In the genomic region with DNA sequence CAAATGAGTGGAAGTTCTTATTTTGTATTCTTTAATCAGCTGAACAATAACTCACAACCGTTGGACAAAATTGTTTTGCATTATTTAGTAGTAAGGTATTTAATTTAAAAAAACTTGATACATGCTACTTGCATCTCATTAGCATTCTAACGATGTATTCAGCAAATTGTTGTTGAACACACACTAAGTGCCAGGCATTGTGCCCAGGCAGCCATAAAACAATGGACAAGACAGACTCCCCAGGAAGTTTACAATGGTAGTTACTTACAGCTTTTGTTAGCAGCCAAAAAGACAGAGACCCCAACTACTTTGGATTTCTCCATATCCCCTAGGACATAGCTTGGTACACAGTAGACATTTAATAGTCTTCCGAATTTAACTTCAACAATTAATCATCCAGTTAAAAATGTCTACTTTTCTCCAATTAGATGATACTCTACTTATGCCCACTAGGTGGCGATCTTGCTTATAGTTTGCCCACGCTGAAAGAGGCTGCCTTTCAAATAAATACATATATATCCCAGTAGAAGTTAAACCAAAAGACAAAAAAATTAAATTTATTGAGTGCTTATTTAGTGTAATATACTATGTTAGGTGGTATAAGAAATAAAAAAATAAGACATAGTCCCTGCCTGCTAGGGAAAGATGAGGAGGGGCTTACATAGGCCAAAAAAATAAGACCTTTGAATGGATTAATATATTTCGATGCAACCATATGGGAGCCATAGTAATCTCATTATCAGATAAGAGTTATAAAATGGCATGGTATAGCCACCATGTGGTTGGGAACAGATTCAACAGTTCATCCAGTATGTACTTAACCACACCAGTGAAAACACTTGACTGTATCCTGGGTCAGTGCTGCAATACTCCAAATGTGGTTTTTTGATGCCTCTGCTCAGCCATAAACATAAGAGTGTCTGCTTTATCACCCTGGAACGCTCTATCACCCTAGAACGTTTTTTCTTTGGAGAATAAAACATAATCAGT, we compare ENCODE assay signal across 8 cellular contexts. TPM values are rescaled to one million over a fixed set of nuclear protein-coding genes. Genes with fewer than 3 reads are reported as not detected.
A peak's percentile ranks its signal among the peaks of the same experiment; 100 is the strongest.
DNase-seq lines count a peak whose midpoint lies in the region; ATAC-seq, FAIRE-seq and TF ChIP-seq lines count a peak whose summit lies in the region.

No MANE protein-coding gene starts in this region.

- no peak overlapping the region for H2AK5ac ChIP-seq in H1 (ENCODE audit: low read depth, low read length)

- TF ChIP-seq POLR2A in H1 (IDR thresholded peaks at IDR 0.05; ENCODE audit: control extremely low read depth in 1 of 2, low read depth in 2 of 2, low read length in 2 of 2) = no peak

- H3K27me3 ChIP-seq in cardiac muscle cell (peaks cover 70% of the 10 kb centered on the region), H1 (replicated peaks in 1 of 4; ENCODE audit: control insufficient read depth in 3 of 4, extremely low read depth in 1 of 4, insufficient read depth in 3 of 4, low read length in 3 of 4) (peaks cover 7 to 29% (median 22%) of the 10 kb centered on the region in 4 experiments)

- H3K56ac ChIP-seq in H1 (replicated peaks; ENCODE audit: insufficient read length, low read depth, low read length) = no peak overlapping the region

- H3K4me2 ChIP-seq in H1 (ENCODE audit: insufficient read depth in 1 of 2, low read depth in 2 of 2, low read length in 2 of 2) = no peak overlapping the region

- no peak overlapping the region for H3K9ac ChIP-seq in H1 (replicated peaks in 1 of 4; ENCODE audit: extremely low read depth in 1 of 4, low read depth in 3 of 4, low read length in 3 of 4)

- no peak overlapping the region for H2BK12ac ChIP-seq in H1 (ENCODE audit: low read depth, low read length)

- no peak overlapping the region for H4K5ac ChIP-seq in H1 (ENCODE audit: insufficient read length, low read depth, low read length)

- POLR2A ChIA-PET in RWPE1 (lab: Yijun Ruan, JAX; ENCODE audit: low non-redundant PET) = no interaction called here
- POLR2A ChIA-PET in H1 (lab: Charles Lee; ENCODE audit: partially characterized antibody) = no interaction called here

- H3K4me1 ChIP-seq in cardiac muscle cell (ENCODE audit: low read depth) = peaks cover 5% of the 10 kb centered on the region
- H3K4me1 ChIP-seq in H1 (replicated peaks in 1 of 4; ENCODE audit: control insufficient read depth in 3 of 4, insufficient read depth in 4 of 4, low read length in 3 of 4) = peaks cover 3 to 19% (median 6%) of the 10 kb centered on the region in 4 experiments; a peak in 5 of 7 replicates

- no peak overlapping the region for H2AFZ ChIP-seq in H1 (ENCODE audit: low read length)

- no peak overlapping the region for H3K4ac ChIP-seq in H1 (replicated peaks; ENCODE audit: insufficient read length, low read depth, low read length)

- H2BK20ac ChIP-seq in H1 (ENCODE audit: low read length) = no peak overlapping the region

- intact Hi-C loops in left cardiac atrium (cut with DNase I) = loop anchor here (1.0 to 10.0 kb wide), 5 partner anchors 206 to 651 kb away; no protein-coding TSS in a partner anchor

- no peak overlapping the region for H2BK120ac ChIP-seq in H1 (replicated peaks; ENCODE audit: low read depth, low read length)

- no peaks in the 10 kb centered on the region for H3K36me3 ChIP-seq in cardiac muscle cell
- H3K36me3 ChIP-seq in H1 (ENCODE audit: control insufficient read depth in 2 of 4, insufficient read depth in 4 of 4, low read length in 3 of 4) = no peaks in the 10 kb centered on the region

- peaks cover 8% of the 10 kb centered on the region for H3K27me3 Mint-ChIP-seq in nephron (ENCODE audit: low read depth)

- H3K27ac Mint-ChIP-seq in nephron = peak overlapping the region; percentile 36 to 62 (median 59)

- TF ChIP-seq EP300 in H1 (IDR thresholded peaks at IDR 0.05; ENCODE audit: borderline replicate concordance in 1 of 2, low read depth in 2 of 2, low read length in 2 of 2) = no peak

- peak; percentile 24 for FAIRE-seq in H1 (lab: Jason Lieb, UNC)

- no peak overlapping the region for H2BK5ac ChIP-seq in H1 (ENCODE audit: low read depth, low read length)

- no peak for ATAC-seq in left cardiac atrium
- no peak for ATAC-seq in GM21360 (IDR thresholded peaks at IDR 0.05; ENCODE audit: unreplicated experiment)

- peaks cover 11% of the 10 kb centered on the region; the same call in 1 of the 2 replicates for H3K23me2 ChIP-seq in H1 (ENCODE audit: low read depth, low read length)

- H3K79me1 ChIP-seq in H1 (ENCODE audit: low read depth, low read length) = no peaks in the 10 kb centered on the region

- H2BK15ac ChIP-seq in H1 (ENCODE audit: low read length) = no peak overlapping the region

- TF ChIP-seq CTCF in cardiac muscle cell (IDR thresholded peaks at IDR 0.05; ENCODE audit: low read depth, low read length) (peak; percentile 67), RWPE1 (conservative IDR thresholded peaks at IDR 0.05; ENCODE audit: low read depth) (peak; percentile 72), H1 (IDR thresholded peaks at IDR 0.05; ENCODE audit: control extremely low read depth in 1 of 3, insufficient read depth in 1 of 3, low read depth in 1 of 3, low read length in 3 of 3) (peak in 2 of 3 experiments; percentile 38 to 57; a peak in 2 of 4 replicates), nephron (IDR thresholded peaks at IDR 0.05; ENCODE audit: unreplicated experiment in 3 of 3) (peak; percentile 81 to 87 (median 83))

- H3K9me3 ChIP-seq in cardiac muscle cell (ENCODE audit: low read depth) (no peaks in the 10 kb centered on the region), H1 (ENCODE audit: insufficient read depth in 2 of 2, low read depth in 1 of 2, low read length in 1 of 2) (no peaks in the 10 kb centered on the region)

- no peak overlapping the region for H4K91ac ChIP-seq in H1 (replicated peaks; ENCODE audit: insufficient read length, low read length)

- H3K4me1 Mint-ChIP-seq in nephron = peaks cover 40% of the 10 kb centered on the region

- H3K18ac ChIP-seq in H1 (ENCODE audit: extremely low read depth, low read length) = no peak overlapping the region

- no peak overlapping the region for H3K23ac ChIP-seq in H1 (ENCODE audit: insufficient read length)

- peak overlapping the region; percentile 60 to 72 (median 63) for H3K4me3 Mint-ChIP-seq in nephron

- H4K8ac ChIP-seq in H1 (ENCODE audit: extremely low read depth, insufficient read depth, low read length) = no peak overlapping the region

- H3K36me3 Mint-ChIP-seq in nephron (ENCODE audit: low read depth) = no peaks in the 10 kb centered on the region

- DNase-seq in cardiac muscle cell (ENCODE audit: low read depth in 1 of 2, low spot score in 1 of 2) (peak; percentile 73 to 79), left cardiac atrium (no peak), LoVo (ENCODE audit: low spot score) (peak; percentile 78), RWPE1 (ENCODE audit: low spot score) (peak; percentile 57), H1 (ENCODE audit: low read depth in 1 of 2, low spot score in 2 of 2) (no peak)
- no peak for DNase-seq in stimulated activated CD4-positive, alpha-beta T cell treated with anti-CD3 and anti-CD28 coated beads, Interleukin-4, amount 100 ng/mL, for 4 hours

- TF ChIP-seq RAD21 in H1 (IDR thresholded peaks at IDR 0.05 in 1 of 2, conservative IDR thresholded peaks at IDR 0.05 in 1 of 2; ENCODE audit: low read depth in 2 of 2, low read length in 2 of 2) = peak; percentile 70 to 77

- no peaks in the 10 kb centered on the region for H4K20me1 ChIP-seq in H1 (replicated peaks in 1 of 2; ENCODE audit: control insufficient read depth in 1 of 2, insufficient read depth in 2 of 2, low read length in 2 of 2)

- no peaks in the 10 kb centered on the region for H3K79me2 ChIP-seq in H1 (ENCODE audit: control insufficient read depth in 1 of 2, insufficient read depth in 2 of 2, low read length in 2 of 2)

- CTCF ChIA-PET in RWPE1 (lab: Yijun Ruan, JAX) = interaction anchor here (0.6 to 1.0 kb wide), 9 partner anchors 9 to 1127 kb away, joined by 3 to 6 read pairs (median 3); no protein-coding TSS in a partner anchor
- CTCF ChIA-PET in H1 (lab: Charles Lee; ENCODE audit: partially characterized antibody) = interaction anchor here (0.6 to 3.2 kb wide), 23 partner anchors 10 to 662 kb away, joined by 3 to 16 read pairs (median 3); no protein-coding TSS in a partner anchor

- 47% methylated on average over 8 of the region's 8 CpGs; no CpG with 5 or more reads in 1 of the 2 experiments for WGBS in H1 (ENCODE audit: extremely low coverage in 1 of 2, insufficient coverage in 1 of 2, insufficient read length in 1 of 2, insufficient replicate concordance in 2 of 2, low coverage in 1 of 2, low lambda C conversion rate in 2 of 2, missing lambda C conversion rate in 1 of 2), 2 experiments

- H3K27ac ChIP-seq in cardiac muscle cell = no peak overlapping the region
- no peak overlapping the region for H3K27ac ChIP-seq in RWPE1
- no peak overlapping the region for H3K27ac ChIP-seq in H1 (ENCODE audit: low read depth, low read length)

- no peaks in the 10 kb centered on the region for H3K9me3 Mint-ChIP-seq in nephron

- H3K4me3 ChIP-seq in cardiac muscle cell (no peak overlapping the region), H1 (ENCODE audit: extremely low read depth in 1 of 4, insufficient read depth in 2 of 4, low read depth in 3 of 4, low read length in 4 of 4) (no peak overlapping the region)

- H3K14ac ChIP-seq in H1 (ENCODE audit: insufficient read length) = no peak overlapping the region

RNA-seq across cellular contexts. Expression of a gene that starts 2.1 kb away (rescaled TPM):
- 4.1 and 6.1 TPM in 2 replicates for total RNA-seq in cardiac muscle cell
- 1.7 and 5.4 TPM in 2 replicates for polyA plus RNA-seq in cardiac muscle cell
- total RNA-seq in left cardiac atrium = 1 to 10 TPM; 1.1 to 9.4 TPM
- total RNA-seq in H1 (2021; fragmentation: NEBNext Ultra II Directional; extraction: Animal tissue kit (Norgen Biotek cat#: 25700)) = 13.3 and 14.2 TPM in 2 replicates
- 6.3 and 10.0 TPM in 2 replicates for polyA plus RNA-seq in H1 (2011; rRNA removed)
- polyA plus RNA-seq in H1 (2011; cell fraction: cytosol; rRNA removed) = 7.4 TPM
- 9.2 TPM for polyA plus RNA-seq in H1 (2011; cell fraction: nucleus; rRNA removed)
- 9.0 to 12.4 TPM (median 11.0 TPM) in 4 replicates for polyA plus RNA-seq in H1 (2012, experiment 1 of 2)
- polyA plus RNA-seq in H1 (2012, experiment 2 of 2) = 10.8 TPM
- polyA plus RNA-seq in H1 (2013, experiment 1 of 2) = 9.9 TPM
- 9.5 TPM for polyA plus RNA-seq in H1 (2013, experiment 2 of 2)
- polyA minus RNA-seq in H1 (2011; rRNA and poly(A)+ RNA removed) = 3.0 and 5.0 TPM in 2 replicates
- 6.5 TPM for polyA minus RNA-seq in H1 (2011; cell fraction: cytosol; rRNA and poly(A)+ RNA removed)
- 12.5 TPM for polyA minus RNA-seq in H1 (2011; cell fraction: nucleus; rRNA and poly(A)+ RNA removed)

RNA-seq across cellular contexts. Expression of a gene that starts 46.4 kb away (rescaled TPM):
- total RNA-seq in cardiac muscle cell (19.2 and 44.2 TPM in 2 replicates), left cardiac atrium (10 to 100 TPM; 35.0 to 46.0 TPM)
- polyA plus RNA-seq in cardiac muscle cell (45.7 and 52.1 TPM in 2 replicates), H1 (2011; rRNA removed) (13.9 and 14.1 TPM in 2 replicates)
- total RNA-seq in H1 (2021; fragmentation: NEBNext Ultra II Directional; extraction: Animal tissue kit (Norgen Biotek cat#: 25700)) = 34.4 and 34.7 TPM in 2 replicates
- polyA plus RNA-seq in H1 (2011; cell fraction: cytosol; rRNA removed) = 29.6 TPM
- polyA plus RNA-seq in H1 (2011; cell fraction: nucleus; rRNA removed) = 35.9 TPM
- 20.4 to 29.5 TPM (median 24.0 TPM) in 4 replicates for polyA plus RNA-seq in H1 (2012, experiment 1 of 2)
- 1.2 TPM for polyA plus RNA-seq in H1 (2012, experiment 2 of 2)
- 13.5 TPM for polyA plus RNA-seq in H1 (2013, experiment 1 of 2)
- polyA plus RNA-seq in H1 (2013, experiment 2 of 2) = 13.6 TPM
- 42.9 and 90.1 TPM in 2 replicates for polyA minus RNA-seq in H1 (2011; rRNA and poly(A)+ RNA removed)
- 18.3 TPM for polyA minus RNA-seq in H1 (2011; cell fraction: cytosol; rRNA and poly(A)+ RNA removed)
- 20.7 TPM for polyA minus RNA-seq in H1 (2011; cell fraction: nucleus; rRNA and poly(A)+ RNA removed)

Comparison
In these comparisons a context has a peak if more than half of its experiments do, and no peak if none do; other contexts are left out.
1. DNase-seq: peak in cardiac muscle cell (2 of 2), LoVo (single experiment) and RWPE1 (single experiment); none in left cardiac atrium (single experiment), H1 (0 of 2) and stimulated activated CD4-positive, alpha-beta T cell treated with anti-CD3 and anti-CD28 coated beads, Interleukin-4, amount 100 ng/mL, for 4 hours (0 of 2).
2. Peak in every context shown above with its lines, with median percentiles within 50 percentile points of each other: CTCF ChIP-seq.